9 cellular contexts compared by ENCODE assay signal in the genomic region with DNA sequence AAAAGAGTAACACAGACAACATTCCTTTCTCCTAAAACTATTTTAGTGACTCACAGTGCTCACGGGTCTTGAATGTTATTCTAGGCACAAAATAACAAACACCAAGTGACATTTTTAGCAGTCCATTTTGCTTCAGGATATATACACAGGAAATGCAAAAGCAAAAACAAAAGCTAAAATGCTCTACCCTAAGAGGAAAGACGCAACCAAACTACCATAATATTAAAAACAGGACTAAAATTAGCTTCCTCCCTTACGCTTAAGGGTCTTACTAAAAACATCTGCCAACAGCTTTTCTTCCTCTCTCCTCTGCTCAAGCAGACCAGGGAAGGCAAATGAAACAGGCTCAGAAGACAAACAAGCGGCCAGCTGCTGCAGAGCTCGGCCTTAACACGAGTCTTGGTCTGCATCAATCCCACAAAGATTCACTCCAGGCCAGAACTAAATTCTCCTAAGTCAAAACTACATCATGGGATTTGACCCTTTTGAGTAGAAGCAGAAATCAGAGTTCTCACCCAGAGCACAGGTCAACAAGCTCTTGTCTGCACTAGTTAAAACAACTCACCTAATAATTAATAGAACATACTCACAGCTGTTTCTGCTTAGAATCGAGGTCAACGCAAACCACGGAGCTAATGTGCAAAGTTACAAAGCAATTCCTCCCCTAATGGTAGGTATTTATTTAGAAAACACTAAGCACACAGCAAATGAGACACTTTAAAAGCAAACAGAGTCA.
DNase-seq lines count a peak whose midpoint lies in the region; ATAC-seq and TF ChIP-seq lines count a peak whose summit lies in the region.
"Had no signal": no experiment of that assay in that cellular context is flagged by ENCODE, and none has a peak within 500 bp of the region (broad histone marks: within the 10 kb centered on the region; RNA-seq: fewer than 3 reads in every experiment).

No MANE protein-coding gene starts in this region.

- H2AFZ ChIP-seq in SU-DHL-6 (ENCODE audit: low read depth, low read length, severe bottlenecking) = no peak overlapping the region
- H2AFZ ChIP-seq in fibroblast of lung (ENCODE audit: low read length) = no peak overlapping the region

- H3K27ac ChIP-seq in DOHH2 (ENCODE audit: low read depth, low read length) (peak overlapping the region; percentile 99), SU-DHL-6 (ENCODE audit: low read depth, low read length) (peak overlapping the region; percentile 94), fibroblast of lung (ENCODE audit: insufficient read depth, low read length) (peak overlapping the region; percentile 77)
- H3K27ac ChIP-seq: VCaP had no signal

- H4K20me1 ChIP-seq in DOHH2 (ENCODE audit: control insufficient read depth, insufficient read depth, low read depth, low read length) (peaks cover 6% of the 10 kb centered on the region; the same call in 1 of the 2 replicates), SU-DHL-6 (ENCODE audit: low read depth, low read length) (no peaks in the 10 kb centered on the region; the same call in 1 of the 2 replicates), fibroblast of lung (ENCODE audit: control insufficient read depth, extremely low read depth, insufficient read depth, low read length) (no peaks in the 10 kb centered on the region)

- H3K27me3 ChIP-seq in DOHH2 (ENCODE audit: control insufficient read depth, low read length) (no peaks in the 10 kb centered on the region), SU-DHL-6 (ENCODE audit: low read length) (no peaks in the 10 kb centered on the region), fibroblast of lung (ENCODE audit: control insufficient read depth, insufficient read depth, low read length) (no peaks in the 10 kb centered on the region)

- H3K27me3 Mint-ChIP-seq in progenitor cell of endocrine pancreas = no peaks in the 10 kb centered on the region

- peaks cover 23% of the 10 kb centered on the region for H3F3A ChIP-seq in DOHH2 (ENCODE audit: control insufficient read depth, insufficient read depth)
- H3F3A ChIP-seq in SU-DHL-6 (ENCODE audit: insufficient read depth) = peaks cover 26% of the 10 kb centered on the region

- H3K4me3 Mint-ChIP-seq in progenitor cell of endocrine pancreas (ENCODE audit: low read depth) = no peak overlapping the region

- peak overlapping the region; percentile 94 for H3K27ac Mint-ChIP-seq in progenitor cell of endocrine pancreas

- peaks cover 38% of the 10 kb centered on the region for H3K4me1 Mint-ChIP-seq in progenitor cell of endocrine pancreas (ENCODE audit: low read depth)

- TF ChIP-seq CTCF in DOHH2 (IDR thresholded peaks at IDR 0.05; ENCODE audit: low read depth, low read length, poor library complexity, severe bottlenecking) (no peak), SU-DHL-6 (IDR thresholded peaks at IDR 0.05; ENCODE audit: insufficient read depth, low read length, poor library complexity, severe bottlenecking) (no peak), fibroblast of lung (conservative IDR thresholded peaks at IDR 0.05 in 1 of 2, IDR thresholded peaks at IDR 0.05 in 1 of 2; ENCODE audit: low read depth in 1 of 2, low read length in 2 of 2) (peak in 1 of 2 donors; percentile 16), progenitor cell of endocrine pancreas (IDR thresholded peaks at IDR 0.05; ENCODE audit: unreplicated experiment) (no peak)

- peaks cover 7% of the 10 kb centered on the region for H3K36me3 Mint-ChIP-seq in progenitor cell of endocrine pancreas (ENCODE audit: insufficient read depth)

- peak; percentile 42 for ATAC-seq in HG02642 (IDR thresholded peaks at IDR 0.05; ENCODE audit: poor library complexity, unreplicated experiment)
- ATAC-seq in GM18868 (IDR thresholded peaks at IDR 0.05; ENCODE audit: unreplicated experiment) = no peak

- H3K9me3 Mint-ChIP-seq in progenitor cell of endocrine pancreas (ENCODE audit: low read depth) = peaks cover 5% of the 10 kb centered on the region

- peaks cover 49% of the 10 kb centered on the region for H3K36me3 ChIP-seq in DOHH2 (ENCODE audit: control insufficient read depth, low read length)
- H3K36me3 ChIP-seq in SU-DHL-6 (ENCODE audit: low read length) = no peaks in the 10 kb centered on the region
- H3K36me3 ChIP-seq in fibroblast of lung (ENCODE audit: control insufficient read depth, insufficient read depth, low read length) = no peaks in the 10 kb centered on the region

- H3K4me1 ChIP-seq in DOHH2 (ENCODE audit: control insufficient read depth, low read length) (peaks cover 90% of the 10 kb centered on the region), fibroblast of lung (ENCODE audit: control insufficient read depth, extremely low read depth, insufficient read depth, low read length) (peaks cover 33% of the 10 kb centered on the region)

- H3K4me3 ChIP-seq in DOHH2 (ENCODE audit: low read length) (peak overlapping the region; percentile 75), SU-DHL-6 (ENCODE audit: insufficient read depth, low read length, poor library complexity, severe bottlenecking) (peak overlapping the region; percentile 50), fibroblast of lung (replicated peaks in 1 of 4; ENCODE audit: control extremely low read depth in 1 of 4, insufficient read depth in 1 of 4, low read depth in 3 of 4, low read length in 4 of 4) (peak overlapping the region in 3 of 4 experiments; percentile 22 to 35 (median 26))

- DNase-seq in fibroblast of lung (ENCODE audit: low read depth in 2 of 2) = peak; percentile 77 to 80
- DNase-seq in progenitor cell of endocrine pancreas (ENCODE audit: low spot score, unreplicated experiment) = no peak
- DNase-seq in NCI-H1105 (lab: John Stamatoyannopoulos, UW) = no peak
- no peak for DNase-seq in mucosa of gallbladder (ENCODE audit: low spot score)

- H3K9ac ChIP-seq in SU-DHL-6 (ENCODE audit: low read length) (peak overlapping the region; percentile 56), fibroblast of lung (ENCODE audit: insufficient read depth, low read length) (peak overlapping the region; percentile 25)

- H3K9me2 ChIP-seq in DOHH2 (replicated peaks; ENCODE audit: control insufficient read depth, low read length) (no peaks in the 10 kb centered on the region), SU-DHL-6 (replicated peaks; ENCODE audit: insufficient read depth, low read length) (no peaks in the 10 kb centered on the region)

- H3K4me2 ChIP-seq in DOHH2 (ENCODE audit: low read length) (peak overlapping the region; percentile 91), SU-DHL-6 (ENCODE audit: low read depth, low read length, poor library complexity, severe bottlenecking) (peak overlapping the region; percentile 86), fibroblast of lung (ENCODE audit: extremely low read depth, insufficient read depth, low read length) (peak overlapping the region; percentile 88)

- H3K79me2 ChIP-seq in DOHH2 (ENCODE audit: control insufficient read depth, low read length) (peaks cover 91% of the 10 kb centered on the region), SU-DHL-6 (ENCODE audit: insufficient read depth, low read length) (peaks cover 56% of the 10 kb centered on the region), fibroblast of lung (ENCODE audit: control insufficient read depth, insufficient read depth, low read length) (peaks cover 15% of the 10 kb centered on the region)

- H3K9me3 ChIP-seq in DOHH2 (ENCODE audit: control insufficient read depth, insufficient read depth, low read length) = no peaks in the 10 kb centered on the region
- H3K9me3 ChIP-seq in SU-DHL-6 (ENCODE audit: insufficient read depth, low read length) = no peaks in the 10 kb centered on the region
- no peaks in the 10 kb centered on the region for H3K9me3 ChIP-seq in fibroblast of lung (ENCODE audit: control insufficient read depth, insufficient read depth, low read depth, low read length)

Comparison
In these comparisons a context has a peak if more than half of its experiments do, and no peak if none do; other contexts are left out.
1. DNase-seq: peak in fibroblast of lung (2 of 2); none in progenitor cell of endocrine pancreas (single experiment), NCI-H1105 (single experiment) and mucosa of gallbladder (single experiment).
2. Peak in every context shown above with its lines, with median percentiles within 50 percentile points of each other: H3K27ac ChIP-seq, H3K4me2 ChIP-seq and H3K4me3 ChIP-seq.